15 cellular contexts compared by ENCODE assay signal in the genomic region with DNA sequence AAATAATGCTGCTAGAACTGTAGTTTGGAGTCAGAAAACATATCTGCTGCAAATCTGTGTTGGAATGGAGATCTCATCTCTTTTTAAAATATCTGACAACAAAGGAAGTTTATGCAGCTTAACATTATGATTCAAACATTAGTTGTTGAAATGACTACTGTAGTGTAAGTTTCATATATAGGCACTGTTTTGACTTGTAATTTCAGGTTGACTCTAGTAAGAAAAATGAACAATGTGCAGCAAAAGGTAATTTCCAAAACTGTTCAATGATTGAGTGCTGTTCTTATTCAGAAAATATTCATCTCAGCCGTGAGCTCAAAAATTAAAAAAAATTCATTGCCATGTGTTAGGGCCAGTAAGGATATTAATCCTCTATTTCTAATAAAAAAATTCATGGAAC.
"Had no signal": no experiment of that assay in that cellular context is flagged by ENCODE, and none has a peak within 500 bp of the region (broad histone marks: within the 10 kb centered on the region; RNA-seq: fewer than 3 reads in every experiment).

No MANE protein-coding gene starts in this region.

- H3K27me3 ChIP-seq: adrenal gland, breast epithelium, left lung, neural progenitor cell, tibial artery had no signal

- DNase-seq: activated CD8-positive, alpha-beta memory T cell treated with anti-CD3 and anti-CD28 coated beads, Interleukin-2, amount 50 U/mL, for 4 hours; adrenal gland; cerebellar nuclear complex; cortex of kidney; head of caudate nucleus; kidney; left lung; stimulated activated CD4-positive, alpha-beta T cell treated with anti-CD3 and anti-CD28 coated beads, Interleukin-1b, Interleukin-23, amount 100 ng/mL, for 48 hours; stimulated activated naive CD8-positive, alpha-beta T cell treated with anti-CD3 and anti-CD28 coated beads, Interleukin-15, Interleukin-2, amounts not matched to agents 100 U/mL and 50 U/mL, for 24 hours; substantia nigra; tibial artery had no signal

- H3K4me3 Mint-ChIP-seq: activated naive CD4-positive, alpha-beta T cell treated with anti-CD3 and anti-CD28 coated beads, Interleukin-2, amount 50 U/mL, for 24 hours; neural progenitor cell had no signal

- H3K36me3 ChIP-seq: breast epithelium, left lung, tibial artery had no signal

- H3K27ac Mint-ChIP-seq: activated naive CD4-positive, alpha-beta T cell treated with anti-CD3 and anti-CD28 coated beads, Interleukin-2, amount 50 U/mL, for 24 hours; neural progenitor cell; progenitor cell of endocrine pancreas had no signal

- H3K27me3 Mint-ChIP-seq: activated naive CD4-positive, alpha-beta T cell treated with anti-CD3 and anti-CD28 coated beads, Interleukin-2, amount 50 U/mL, for 24 hours; progenitor cell of endocrine pancreas had no signal

- H3K4me1 Mint-ChIP-seq: neural progenitor cell had no signal

- ATAC-seq: left lung; stimulated activated naive CD8-positive, alpha-beta T cell treated with anti-CD3 and anti-CD28 coated beads, Interleukin-15, Interleukin-2, amounts not matched to agents 100 U/mL and 50 U/mL, for 24 hours had no signal

- H3K4me3 ChIP-seq: adrenal gland, breast epithelium, left lung, neural progenitor cell, tibial artery had no signal
